15 cellular contexts compared by ENCODE assay signal in genomic region chr16:83901101-83901500, GRCh38. TPM values are rescaled to one million over a fixed set of nuclear protein-coding genes. Genes with fewer than 3 reads are reported as not detected.
DNase-seq lines count a peak whose midpoint lies in the region; ATAC-seq and TF ChIP-seq lines count a peak whose summit lies in the region.
"Had no signal": no experiment of that assay in that cellular context is flagged by ENCODE, and none has a peak within 500 bp of the region (broad histone marks: within the 10 kb centered on the region; RNA-seq: fewer than 3 reads in every experiment).

No MANE protein-coding gene starts in this region.

- H3K27ac Mint-ChIP-seq in T-cell: no peak overlapping the region
- H3K27ac Mint-ChIP-seq in immature natural killer cell: peak overlapping the region in 5 of 6 donors; percentile 14 to 92 (median 45)
- H3K27ac Mint-ChIP-seq in activated CD4-positive, alpha-beta memory T cell treated with anti-CD3 and anti-CD28 coated beads for 36 hours: no peak overlapping the region
- H3K27ac Mint-ChIP-seq: activated naive CD8-positive, alpha-beta T cell treated with anti-CD3 and anti-CD28 coated beads, Interleukin-2, amount 10 ng/mL, durations not matched to agents 7 days and 5 days; T-helper 1 cell treated with Interleukin-12 subunit alpha and Interleukin-12 subunit beta and Interleukin-4 antibody, amounts not matched to agents 30 μg/mL and 1 μg/mL, for 36 hours had no signal

- no peak overlapping the region for H2AFZ ChIP-seq in mammary epithelial cell (ENCODE audit: low read depth, low read length)

- CTCF ChIA-PET in mammary epithelial cell (lab: Charles Lee; ENCODE audit: low non-redundant PET): no interaction called here
- CTCF ChIA-PET in T-cell (lab: Charles Lee): no interaction called here
- CTCF ChIA-PET in activated CD4-positive, alpha-beta memory T cell treated with anti-CD3 and anti-CD28 coated beads for 36 hours (lab: Charles Lee): interaction anchor here (0.9 kb wide), 1 partner anchor 16 kb away, joined by 3 read pairs; no protein-coding TSS in a partner anchor

- H3K27me3 ChIP-seq in mammary epithelial cell (ENCODE audit: insufficient read depth, low read length): no peaks in the 10 kb centered on the region
- no peaks in the 10 kb centered on the region for H3K27me3 ChIP-seq in breast epithelium
- H3K27me3 ChIP-seq in skeletal muscle tissue (ENCODE audit: control insufficient read depth in 3 of 3, insufficient read depth in 3 of 3, low read length in 3 of 3): no peaks in the 10 kb centered on the region
- no peaks in the 10 kb centered on the region for H3K27me3 ChIP-seq in testis

- peaks cover 11% of the 10 kb centered on the region for H3K36me3 Mint-ChIP-seq in T-cell
- no peaks in the 10 kb centered on the region for H3K36me3 Mint-ChIP-seq in immature natural killer cell
- no peaks in the 10 kb centered on the region for H3K36me3 Mint-ChIP-seq in activated CD4-positive, alpha-beta memory T cell treated with anti-CD3 and anti-CD28 coated beads for 36 hours

- no peak overlapping the region for H3K4me2 ChIP-seq in mammary epithelial cell (ENCODE audit: insufficient read depth, low read depth, low read length)

- H3K9me3 Mint-ChIP-seq in T-cell (no peaks in the 10 kb centered on the region), immature natural killer cell (no peaks in the 10 kb centered on the region)
- H3K9me3 Mint-ChIP-seq in activated CD4-positive, alpha-beta memory T cell treated with anti-CD3 and anti-CD28 coated beads for 36 hours: no peaks in the 10 kb centered on the region
- H3K9me3 Mint-ChIP-seq: activated naive CD8-positive, alpha-beta T cell treated with anti-CD3 and anti-CD28 coated beads, Interleukin-2, amount 10 ng/mL, durations not matched to agents 7 days and 5 days; T-helper 1 cell treated with Interleukin-12 subunit alpha and Interleukin-12 subunit beta and Interleukin-4 antibody, amounts not matched to agents 30 μg/mL and 1 μg/mL, for 36 hours had no signal

- ATAC-seq in T-cell (replicated peaks in 1 of 4): no peak
- ATAC-seq: foreskin keratinocyte had no signal

- no TSS peak for BruUV-seq in mammary epithelial cell (replicated peaks; lab: Mats Ljungman, UMichigan)

- H3K27me3 Mint-ChIP-seq in T-cell (peaks cover under 1 to 7% of the 10 kb centered on the region in 2 donors), immature natural killer cell (ENCODE audit: low read depth in 3 of 3) (peaks cover 0 to 6% (median 2%) of the 10 kb centered on the region in 3 donors)
- no peaks in the 10 kb centered on the region for H3K27me3 Mint-ChIP-seq in activated CD4-positive, alpha-beta memory T cell treated with anti-CD3 and anti-CD28 coated beads for 36 hours

- H3K9ac ChIP-seq in mammary epithelial cell (ENCODE audit: insufficient read depth, low read length) (no peak overlapping the region), skeletal muscle tissue (ENCODE audit: low read depth in 1 of 3, low read length in 3 of 3) (peak overlapping the region; percentile 35 to 94 (median 88))

- POLR2A ChIA-PET in T-cell (lab: Charles Lee): no interaction called here
- POLR2A ChIA-PET in activated CD4-positive, alpha-beta memory T cell treated with anti-CD3 and anti-CD28 coated beads for 36 hours (lab: Charles Lee): no interaction called here

- no peak overlapping the region for H3K4me3 ChIP-seq in mammary epithelial cell (replicated peaks in 1 of 3; ENCODE audit: insufficient read depth in 1 of 3, low read depth in 2 of 3, low read length in 3 of 3)
- H3K4me3 ChIP-seq in breast epithelium: no peak overlapping the region
- peak overlapping the region; percentile 81 to 91 (median 91) for H3K4me3 ChIP-seq in skeletal muscle tissue (ENCODE audit: low read length in 3 of 3)
- H3K4me3 ChIP-seq in testis: no peak overlapping the region

- dilution Hi-C loops in mammary epithelial cell (cut with HindIII; ENCODE audit: low sequenced_read_pairs): no loop called here

- no peak for TF ChIP-seq CTCF in mammary epithelial cell (conservative IDR thresholded peaks at IDR 0.05 in 1 of 2, IDR thresholded peaks at IDR 0.05 in 1 of 2; ENCODE audit: extremely low read depth in 1 of 2, insufficient read depth in 1 of 2, low read depth in 1 of 2, low read length in 2 of 2)
- TF ChIP-seq CTCF in breast epithelium (IDR thresholded peaks at IDR 0.05): no peak
- no peak for TF ChIP-seq CTCF in testis (IDR thresholded peaks at IDR 0.05)

- H3K27ac ChIP-seq in mammary epithelial cell (ENCODE audit: insufficient read depth, low read depth, low read length) (no peak overlapping the region), breast epithelium (no peak overlapping the region), skeletal muscle tissue (ENCODE audit: low read depth, low read length) (peak overlapping the region; percentile 91), testis (no peak overlapping the region)
- H3K27ac ChIP-seq: foreskin keratinocyte had no signal

- no peaks in the 10 kb centered on the region for H3K36me3 ChIP-seq in mammary epithelial cell (ENCODE audit: insufficient read depth, low read length)
- no peaks in the 10 kb centered on the region for H3K36me3 ChIP-seq in breast epithelium
- peaks cover 0 to 2% (median 0%) of the 10 kb centered on the region in 3 donors for H3K36me3 ChIP-seq in skeletal muscle tissue (ENCODE audit: control insufficient read depth in 3 of 3, insufficient read depth in 3 of 3, low read length in 3 of 3)
- no peaks in the 10 kb centered on the region for H3K36me3 ChIP-seq in testis (ENCODE audit: low read depth, missing control alignments)

- H3K79me2 ChIP-seq in mammary epithelial cell (ENCODE audit: insufficient read depth, low read length): peaks cover 4% of the 10 kb centered on the region

- peaks cover 46 to 58% (median 51%) of the 10 kb centered on the region in 3 donors for H3K4me1 Mint-ChIP-seq in T-cell
- peaks cover 41 to 63% of the 10 kb centered on the region in 2 donors for H3K4me1 Mint-ChIP-seq in immature natural killer cell
- H3K4me1 Mint-ChIP-seq in activated CD4-positive, alpha-beta memory T cell treated with anti-CD3 and anti-CD28 coated beads for 36 hours (ENCODE audit: low read depth): peaks cover 27% of the 10 kb centered on the region

- 76% methylated on average over 3 of the region's 3 CpGs for WGBS in mammary epithelial cell (ENCODE audit: low coverage, missing lambda C conversion rate)
- 90 to 96% methylated on average over 3 of the region's 3 CpGs for WGBS in testis, 2 donors

- TF ChIP-seq POLR2A in breast epithelium (IDR thresholded peaks at IDR 0.05): no peak
- no peak for TF ChIP-seq POLR2A in testis (IDR thresholded peaks at IDR 0.05)

- peak overlapping the region; percentile 14 to 98 (median 86) for H3K4me3 Mint-ChIP-seq in T-cell
- H3K4me3 Mint-ChIP-seq in immature natural killer cell: peak overlapping the region; percentile 42 to 99 (median 97)
- H3K4me3 Mint-ChIP-seq in activated CD4-positive, alpha-beta memory T cell treated with anti-CD3 and anti-CD28 coated beads for 36 hours: no peak overlapping the region
- H3K4me3 Mint-ChIP-seq: activated naive CD8-positive, alpha-beta T cell treated with anti-CD3 and anti-CD28 coated beads, Interleukin-2, amount 10 ng/mL, durations not matched to agents 7 days and 5 days; T-helper 1 cell treated with Interleukin-12 subunit alpha and Interleukin-12 subunit beta and Interleukin-4 antibody, amounts not matched to agents 30 μg/mL and 1 μg/mL, for 36 hours had no signal

- DNase-seq in mammary epithelial cell (peak; percentile 11), breast epithelium (ENCODE audit: low spot score in 2 of 2) (no peak), T-cell (no peak), immature natural killer cell (no peak), testis (no peak), NCI-H2029 treated with DMSO at 0.1 percent for 48 hours (lab: John Stamatoyannopoulos, UW) (no peak)
- no peak for DNase-seq in activated CD4-positive, alpha-beta memory T cell treated with anti-CD3 and anti-CD28 coated beads for 36 hours
- DNase-seq: activated naive CD8-positive, alpha-beta T cell treated with anti-CD3 and anti-CD28 coated beads, Interleukin-2, amount 10 ng/mL, durations not matched to agents 7 days and 5 days; cortex of kidney; NCI-H1092; NCI-H226; OCI-M1 had no signal

- in situ Hi-C loops in mammary epithelial cell (cut with MboI; ENCODE audit: low sequenced_read_pairs in 2 of 2): no loop called here

- H3K4me1 ChIP-seq in mammary epithelial cell (ENCODE audit: insufficient read depth, low read length) (peaks cover 12% of the 10 kb centered on the region), breast epithelium (no peaks in the 10 kb centered on the region), skeletal muscle tissue (ENCODE audit: control insufficient read depth in 3 of 3, insufficient read depth in 3 of 3, low read length in 3 of 3) (peaks cover 50 to 67% (median 65%) of the 10 kb centered on the region in 3 donors), testis (peaks cover 16% of the 10 kb centered on the region)

- H3K9me3 ChIP-seq in mammary epithelial cell (replicated peaks; ENCODE audit: insufficient read depth, low read length) (no peaks in the 10 kb centered on the region), breast epithelium (no peaks in the 10 kb centered on the region), skeletal muscle tissue (ENCODE audit: control insufficient read depth in 3 of 3, low read length in 3 of 3) (no peaks in the 10 kb centered on the region), testis (no peaks in the 10 kb centered on the region)

- intact Hi-C loops in mammary epithelial cell (cut with micrococcal nuclease) (no loop called here), breast epithelium (cut with DNase I; ENCODE audit: low total_unique reads) (no loop called here), testis (cut with DNase I; ENCODE audit: low total_unique reads) (no loop called here)
- intact Hi-C loops in activated CD4-positive, alpha-beta memory T cell treated with anti-CD3 and anti-CD28 coated beads for 36 hours (cut with micrococcal nuclease): no loop called here

- H4K20me1 ChIP-seq in mammary epithelial cell (ENCODE audit: insufficient read depth, low read length): no peaks in the 10 kb centered on the region

RNA-seq across cellular contexts. Expression of gene MLYCD, which starts 2.2 kb away (rescaled TPM):
- total RNA-seq in mammary epithelial cell (1 to 10 TPM; 3.2 to 3.5 TPM), breast epithelium (10 to 100 TPM in 2 of 3 donors, 1 to 10 TPM in 1; 9.5 to 17.0 (median 12.1) TPM), T-cell (10 to 100 TPM in 1 of 5 donors, 1 to 10 TPM in 4; 7.2 to 10.3 (median 9.1) TPM), skeletal muscle tissue (3.1 TPM), testis (10 to 100 TPM; 15.1 to 22.1 TPM)
- polyA plus RNA-seq in mammary epithelial cell (1.0 TPM), immature natural killer cell (1 to 10 TPM in 2 of 3 donors, under 1 TPM in 1; 0.64 to 4.5 (median 1.1) TPM), testis (ENCODE audit: insufficient read depth, low read depth, low replicate concordance) (4.5 TPM)
- 3.8 TPM for polyA minus RNA-seq in mammary epithelial cell
- total RNA-seq in activated CD4-positive, alpha-beta memory T cell treated with anti-CD3 and anti-CD28 coated beads for 36 hours: 1 to 10 TPM; 3.0 to 3.5 TPM

RNA-seq across cellular contexts. Expression of gene OSGIN1, which starts 51.9 kb away (rescaled TPM):
- total RNA-seq in mammary epithelial cell (1 to 10 TPM; 3.3 to 9.3 TPM), breast epithelium (1 to 10 TPM; 3.0 to 3.5 (median 3.3) TPM), T-cell (1 to 10 TPM in 3 of 5 donors, under 1 TPM in 2; 0.41 to 2.8 (median 1.1) TPM), skeletal muscle tissue (0.52 TPM), testis (10 to 100 TPM; 12.3 to 13.5 TPM)
- polyA plus RNA-seq in mammary epithelial cell (4.2 TPM), immature natural killer cell (under 1 TPM in 2 of 3 donors, not detected in 1; 0.11 to 0.59 TPM), testis (ENCODE audit: insufficient read depth, low read depth, low replicate concordance) (18.5 TPM)
- polyA minus RNA-seq in mammary epithelial cell: 0.83 TPM
- total RNA-seq in activated CD4-positive, alpha-beta memory T cell treated with anti-CD3 and anti-CD28 coated beads for 36 hours: under 1 TPM; 0.34 to 0.40 TPM

Comparison
In these comparisons a context has a peak if more than half of its experiments do, and no peak if none do; other contexts are left out.
1. H3K4me3 ChIP-seq: peak in skeletal muscle tissue (3 of 3); none in mammary epithelial cell (0 of 3), breast epithelium (0 of 3) and testis (0 of 2).
2. H3K27ac Mint-ChIP-seq: peak in immature natural killer cell (5 of 6); none in T-cell (0 of 2) and activated CD4-positive, alpha-beta memory T cell treated with anti-CD3 and anti-CD28 coated beads for 36 hours (single experiment).